Comparison of ENCODE assay signal across 27 cellular contexts in genomic region chr17:82503094-82503727, GRCh38.
"Had no signal": no experiment of that assay in that cellular context is flagged by ENCODE, and none has a peak within 500 bp of the region (broad histone marks: within the 10 kb centered on the region; RNA-seq: fewer than 3 reads in every experiment).

No MANE protein-coding gene starts in this region.

- H3K4me3 Mint-ChIP-seq: dendritic cell treated with granulocyte-macrophage colony-stimulating factor and Interleukin-4, amounts not matched to agents 40 ng/mL and 50 ng/mL, for 4 days; endodermal cell; memory B cell; natural killer cell; stimulated activated naive CD8-positive, alpha-beta T cell treated with anti-CD3 and anti-CD28 coated beads, Interleukin-15, amount 100 ng/mL, for 72 hours had no signal

- H2AFZ ChIP-seq: hepatocyte had no signal

- H3K27ac ChIP-seq: foreskin keratinocyte, heart left ventricle, hepatocyte, neutrophil, pancreas, upper lobe of right lung, uterus had no signal

- H3K9me3 Mint-ChIP-seq: dendritic cell treated with granulocyte-macrophage colony-stimulating factor and Interleukin-4, amounts not matched to agents 40 ng/mL and 50 ng/mL, for 4 days; endodermal cell; memory B cell; natural killer cell; stimulated activated naive CD8-positive, alpha-beta T cell treated with anti-CD3 and anti-CD28 coated beads, Interleukin-15, amount 100 ng/mL, for 72 hours had no signal

- H3K4me1 Mint-ChIP-seq: endodermal cell had no signal

- H3K36me3 ChIP-seq: esophagus muscularis mucosa, gastroesophageal sphincter, heart left ventricle, neutrophil, pancreas, suprapubic skin, transverse colon, upper lobe of right lung, uterus had no signal

- H3K27me3 Mint-ChIP-seq: memory B cell; stimulated activated naive CD8-positive, alpha-beta T cell treated with anti-CD3 and anti-CD28 coated beads, Interleukin-15, amount 100 ng/mL, for 72 hours had no signal

- H3K9me3 ChIP-seq: esophagus muscularis mucosa, gastroesophageal sphincter, heart left ventricle, neutrophil, pancreas, suprapubic skin, transverse colon, upper lobe of right lung, uterus had no signal

- H3K27me3 ChIP-seq: esophagus muscularis mucosa, foreskin keratinocyte, gastroesophageal sphincter, heart left ventricle, hepatocyte, neutrophil, pancreas, suprapubic skin, transverse colon, upper lobe of right lung, uterus had no signal

- DNase-seq: effector CD8-positive, alpha-beta T cell; endodermal cell; foreskin keratinocyte; heart left ventricle; kidney; natural killer cell; stimulated activated CD4-positive, alpha-beta T cell treated with anti-CD3 and anti-CD28 coated beads, Interleukin-12 subunit alpha, Interleukin-12 subunit beta, amount 100 ng/mL, for 4 hours; stimulated activated CD4-positive, alpha-beta T cell treated with anti-CD3 and anti-CD28 coated beads, Interleukin-1b, Interleukin-23, amount 100 ng/mL, for 48 hours; stimulated activated CD4-positive, alpha-beta T cell treated with anti-CD3 and anti-CD28 coated beads, Interleukin-4, amount 100 ng/mL, for 1 hour; stimulated activated CD8-positive, alpha-beta memory T cell treated with anti-CD3 and anti-CD28 coated beads, Interleukin-4, amount 100 ng/mL, for 48 hours; stimulated activated naive CD4-positive, alpha-beta T cell; stimulated activated naive CD8-positive, alpha-beta T cell treated with anti-CD3 and anti-CD28 coated beads, Interleukin-15, amount 100 ng/mL, for 72 hours; transverse colon; upper lobe of right lung; uterus had no signal

- H3K4me1 ChIP-seq: pancreas, uterus had no signal

- H3K27ac Mint-ChIP-seq: dendritic cell treated with granulocyte-macrophage colony-stimulating factor and Interleukin-4, amounts not matched to agents 40 ng/mL and 50 ng/mL, for 4 days; endodermal cell; memory B cell; natural killer cell; progenitor cell of endocrine pancreas; stimulated activated naive CD8-positive, alpha-beta T cell treated with anti-CD3 and anti-CD28 coated beads, Interleukin-15, amount 100 ng/mL, for 72 hours had no signal

- ATAC-seq: foreskin keratinocyte; natural killer cell; sciatic nerve; stimulated activated naive CD8-positive, alpha-beta T cell treated with anti-CD3 and anti-CD28 coated beads, Interleukin-15, amount 100 ng/mL, for 72 hours; upper lobe of right lung had no signal

- H3K4me2 ChIP-seq: hepatocyte, smooth muscle cell had no signal

- H3K36me3 Mint-ChIP-seq: memory B cell, natural killer cell had no signal

- H3K79me2 ChIP-seq: hepatocyte had no signal

- H3K4me3 ChIP-seq: esophagus muscularis mucosa, gastroesophageal sphincter, heart left ventricle, hepatocyte, lung, pancreas, smooth muscle cell, suprapubic skin, transverse colon, upper lobe of right lung, uterus had no signal
